13 cellular contexts compared by ENCODE assay signal in the genomic region with DNA sequence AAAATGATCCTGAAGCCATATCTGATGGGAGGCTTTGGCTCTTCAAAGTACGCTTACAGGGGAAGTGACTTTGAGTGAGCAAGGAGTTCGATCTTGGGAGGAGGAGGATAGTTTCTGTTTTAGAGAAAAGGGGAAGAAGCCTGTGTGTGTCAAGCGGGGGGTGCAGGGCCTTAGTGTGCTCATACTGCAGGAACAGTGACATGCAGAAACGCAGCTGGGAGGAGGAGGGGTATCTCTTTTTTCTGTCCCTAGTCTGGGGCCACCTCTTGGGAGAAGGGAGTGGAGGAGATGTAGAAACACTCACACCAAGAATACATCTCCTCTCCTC. TPM values are rescaled to one million over a fixed set of nuclear protein-coding genes. Genes with fewer than 3 reads are reported as not detected.
DNase-seq lines count a peak whose midpoint lies in the region; TF ChIP-seq lines count a peak whose summit lies in the region.
"Had no signal": no experiment of that assay in that cellular context is flagged by ENCODE, and none has a peak within 500 bp of the region (broad histone marks: within the 10 kb centered on the region; RNA-seq: fewer than 3 reads in every experiment).

No MANE protein-coding gene starts in this region.

- H3K9me3 ChIP-seq in esophagus squamous epithelium (no peaks in the 10 kb centered on the region), H9 (ENCODE audit: control insufficient read depth, low read depth, low read length) (no peaks in the 10 kb centered on the region)

- H3K4me1 ChIP-seq in esophagus squamous epithelium = no peaks in the 10 kb centered on the region
- H3K4me1 ChIP-seq in H9 (ENCODE audit: insufficient read depth, low read length) = no peaks in the 10 kb centered on the region

- no peaks in the 10 kb centered on the region for H3K9me3 Mint-ChIP-seq in H9

- H3K14ac ChIP-seq in H9 (ENCODE audit: insufficient read depth, low read length) = no peak overlapping the region

- WGBS in esophagus squamous epithelium, 2 donors = 55 to 78% methylated on average over 4 of the region's 4 CpGs
- WGBS in H9 (ENCODE audit: extremely low coverage, insufficient read length, low lambda C conversion rate) = no CpG with 5 or more reads among the region's 4 CpGs

- no peaks in the 10 kb centered on the region for H3K79me2 ChIP-seq in H9 (ENCODE audit: insufficient read depth, low read length)

- no peak overlapping the region for H2AFZ ChIP-seq in H9 (ENCODE audit: low read length)

- H3K4me3 Mint-ChIP-seq in H9 = no peak overlapping the region

- H4K8ac ChIP-seq in H9 (replicated peaks; ENCODE audit: insufficient read length, low read depth, low read length) = no peak overlapping the region

- H3K23ac ChIP-seq in H9 (ENCODE audit: insufficient read length, low read depth, low read length) = no peak overlapping the region

- no peak overlapping the region for H3K27ac Mint-ChIP-seq in H9

- H3K27ac ChIP-seq in esophagus squamous epithelium = peak overlapping the region in 2 of 4 donors; percentile 60 to 71
- no peak overlapping the region for H3K27ac ChIP-seq in H9 (ENCODE audit: insufficient read length, low read depth, low read length)

- no peak overlapping the region for H2AK5ac ChIP-seq in H9 (ENCODE audit: insufficient read length, low read length)

- no peak overlapping the region for H3T11ph ChIP-seq in H9 (ENCODE audit: low read length)

- H4K20me1 ChIP-seq in H9 (ENCODE audit: control insufficient read depth, insufficient read depth, insufficient read length) = no peaks in the 10 kb centered on the region

- H3K23me2 ChIP-seq in H9 (ENCODE audit: insufficient read length, low read depth, low read length, poor library complexity, severe bottlenecking) = no peaks in the 10 kb centered on the region

- no peaks in the 10 kb centered on the region for H3K36me3 Mint-ChIP-seq in H9 (ENCODE audit: insufficient read depth in 1 of 3, low read depth in 3 of 3)

- no peak for TF ChIP-seq POLR2A in esophagus squamous epithelium (IDR thresholded peaks at IDR 0.05)

- H3K4ac ChIP-seq in H9 (ENCODE audit: low read depth, low read length) = no peak overlapping the region

- intact Hi-C loops in esophagus squamous epithelium (cut with DNase I) = no loop called here

- H3K4me3 ChIP-seq in GM12864 (ENCODE audit: low read depth, low read length) (no peak overlapping the region), esophagus squamous epithelium (no peak overlapping the region)

- H2BK12ac ChIP-seq in H9 (ENCODE audit: insufficient read length, low read depth, low read length) = no peak overlapping the region

- H3K27me3 ChIP-seq in esophagus squamous epithelium (peaks cover 0 to 15% (median 0%) of the 10 kb centered on the region in 4 donors), H9 (ENCODE audit: insufficient read depth, low read length) (no peaks in the 10 kb centered on the region)

- no peaks in the 10 kb centered on the region for H3K79me1 ChIP-seq in H9 (ENCODE audit: insufficient read depth, low read depth, low read length, poor library complexity, severe bottlenecking)

- H2BK15ac ChIP-seq in H9 (ENCODE audit: low read depth, low read length) = no peak overlapping the region

- H3K27me3 Mint-ChIP-seq in H9 (ENCODE audit: low read depth) = peaks cover 23% of the 10 kb centered on the region

- H3K56ac ChIP-seq in H9 (ENCODE audit: insufficient read length, low read depth, low read length) = no peak overlapping the region

- DNase-seq in GM12864 (ENCODE audit: low read depth) = peak; percentile 34
- peak; percentile 98 for DNase-seq in NOMO-1 treated with dmso at 0.1 percent for 144 hours (lab: John Stamatoyannopoulos, UW; ENCODE audit: unreplicated experiment)
- DNase-seq in esophagus squamous epithelium (lab: John Stamatoyannopoulos, UW) = peak; percentile 10
- DNase-seq in putamen (ENCODE audit: low spot score) = peak; percentile 32
- no peak for DNase-seq in activated CD8-positive, alpha-beta memory T cell treated with anti-CD3 and anti-CD28 coated beads, Interleukin-2, amount 50 U/mL, for 4 hours
- no peak for DNase-seq in NCI-H1105 treated with DMSO at 0.1 percent for 48 hours (lab: John Stamatoyannopoulos, UW)
- DNase-seq in SW 1271 (lab: John Stamatoyannopoulos, UW) = no peak
- DNase-seq in H9 = no peak
- DNase-seq: activated T-cell treated with anti-CD3 and anti-CD28 coated beads for 4 hours; cerebellar nuclear complex; NCI-H2081; stimulated activated CD4-positive, alpha-beta T cell treated with anti-CD3 and anti-CD28 coated beads, Interleukin-1b, Interleukin-23, amount 100 ng/mL, for 48 hours had no signal

- no peak overlapping the region for H4K91ac ChIP-seq in H9 (ENCODE audit: insufficient read length, low read depth, low read length)

- no peak overlapping the region for H2BK20ac ChIP-seq in H9 (ENCODE audit: low read depth, low read length, poor library complexity, severe bottlenecking)

- H2BK120ac ChIP-seq in H9 (ENCODE audit: low read depth, low read length, poor library complexity, severe bottlenecking) = no peak overlapping the region

- H3K9ac ChIP-seq in H9 (ENCODE audit: extremely low read depth, insufficient read length, low read length) = no peak overlapping the region

- H3K36me3 ChIP-seq in esophagus squamous epithelium = no peaks in the 10 kb centered on the region

- no peak overlapping the region for H3K18ac ChIP-seq in H9 (ENCODE audit: insufficient read length, low read depth, low read length)

- peaks cover 2 to 4% of the 10 kb centered on the region in 2 experiments; a peak in 2 of 4 replicates for H3K4me1 Mint-ChIP-seq in H9

- H4K5ac ChIP-seq in H9 (ENCODE audit: insufficient read length, low read depth, low read length) = no peak overlapping the region

- no peak overlapping the region for H2BK5ac ChIP-seq in H9 (ENCODE audit: insufficient read length, low read length)

- no peak for TF ChIP-seq CTCF in GM12864 (IDR thresholded peaks at IDR 0.05; ENCODE audit: low read depth, low read length, missing control alignments)
- TF ChIP-seq CTCF in esophagus squamous epithelium (IDR thresholded peaks at IDR 0.05) = no peak
- TF ChIP-seq CTCF in H9 (conservative IDR thresholded peaks at IDR 0.05) = no peak

- no peak overlapping the region for H3K4me2 ChIP-seq in H9 (ENCODE audit: insufficient read depth, insufficient read length, low read length)

RNA-seq across cellular contexts. Expression of gene SIRPD, which starts 19.8 kb away (rescaled TPM):
- total RNA-seq in esophagus squamous epithelium (not detected), H9 (2021) (not detected in 2 replicates)
- total RNA-seq: frontal cortex had no signal

RNA-seq across cellular contexts. Expression of gene SIRPB2, which starts 46.5 kb away (rescaled TPM):
- total RNA-seq in esophagus squamous epithelium (1 to 10 TPM; 1.2 to 5.9 (median 1.9) TPM), H9 (2021) (not detected in 2 replicates)

Comparison
In these comparisons a context has a peak if more than half of its experiments do, and no peak if none do; other contexts are left out.
1. DNase-seq: peak in GM12864 (single experiment), NOMO-1 treated with dmso at 0.1 percent for 144 hours (single experiment), esophagus squamous epithelium (single experiment) and putamen (single experiment); none in activated CD8-positive, alpha-beta memory T cell treated with anti-CD3 and anti-CD28 coated beads, Interleukin-2, amount 50 U/mL, for 4 hours (single experiment), NCI-H1105 treated with DMSO at 0.1 percent for 48 hours (single experiment), SW 1271 (0 of 2) and H9 (single experiment).